16 cellular contexts compared by ENCODE assay signal in genomic region chr14:55562135-55562534, GRCh38. TPM values are rescaled to one million over a fixed set of nuclear protein-coding genes. Genes with fewer than 3 reads are reported as not detected.
A peak's percentile ranks its signal among the peaks of the same experiment; 100 is the strongest.
DNase-seq lines count a peak whose midpoint lies in the region; ATAC-seq, FAIRE-seq and TF ChIP-seq lines count a peak whose summit lies in the region.
"Had no signal": no experiment of that assay in that cellular context is flagged by ENCODE, and none has a peak within 500 bp of the region (broad histone marks: within the 10 kb centered on the region; RNA-seq: fewer than 3 reads in every experiment).

No MANE protein-coding gene starts in this region.

- dilution Hi-C loops in mammary epithelial cell (cut with HindIII; ENCODE audit: low sequenced_read_pairs) = no loop called here

- 81% methylated on average over 3 of the region's 3 CpGs for WGBS in A549 (ENCODE audit: missing lambda C conversion rate)
- 67% methylated on average over 3 of the region's 3 CpGs for WGBS in mammary epithelial cell (ENCODE audit: low coverage, missing lambda C conversion rate)
- WGBS in gastroesophageal sphincter (ENCODE audit: low coverage in 1 of 2), 2 donors = 80 to 82% methylated on average over 2 to 3 of the region's 3 CpGs

- ATAC-seq in A549 = no peak
- no peak for ATAC-seq in gastroesophageal sphincter
- no peak for ATAC-seq in GM21390 (IDR thresholded peaks at IDR 0.05; ENCODE audit: unreplicated experiment)
- ATAC-seq: CD8-positive, alpha-beta T cell; HepG2 had no signal

- no peaks in the 10 kb centered on the region for H3K27me3 ChIP-seq in mammary epithelial cell (ENCODE audit: insufficient read depth, low read length)
- H3K27me3 ChIP-seq in gastroesophageal sphincter = no peaks in the 10 kb centered on the region
- H3K27me3 ChIP-seq: BLaER1 treated with 17β-estradiol and CSF1 and Interleukin-3, amounts not matched to agents 10 nM and 100 nM had no signal

- BruUV-seq in mammary epithelial cell (replicated peaks; lab: Mats Ljungman, UMichigan) = no TSS peak

- DNase-seq in A549 (ENCODE audit: low read depth in 1 of 2, low spot score in 1 of 2) = no peak
- peak; percentile 72 for DNase-seq in LHCN-M2 (ENCODE audit: low read depth)
- DNase-seq in mammary epithelial cell = peak; percentile 48
- DNase-seq in urothelium cell line (ENCODE audit: low spot score) = no peak
- no peak for DNase-seq in NCI-H526 (lab: John Stamatoyannopoulos, UW)
- DNase-seq: 8988T; Calu3; CD8-positive, alpha-beta T cell; DMS79 treated with DMSO at 0.1 percent for 48 hours; GF-D8; H9 had no signal

- TF ChIP-seq CTCF in A549 (IDR thresholded peaks at IDR 0.05) = no peak
- TF ChIP-seq CTCF in mammary epithelial cell (conservative IDR thresholded peaks at IDR 0.05 in 1 of 2, IDR thresholded peaks at IDR 0.05 in 1 of 2; ENCODE audit: extremely low read depth in 1 of 2, insufficient read depth in 1 of 2, low read depth in 1 of 2, low read length in 2 of 2) = no peak
- no peak for TF ChIP-seq CTCF in gastroesophageal sphincter (IDR thresholded peaks at IDR 0.05)

- POLR2A ChIA-PET in A549 (lab: Yijun Ruan, JAX) = interaction anchor here (0.6 kb wide), 1 partner anchor 129 kb away, joined by 3 read pairs; no protein-coding TSS in a partner anchor

- no peaks in the 10 kb centered on the region for H3K79me2 ChIP-seq in mammary epithelial cell (ENCODE audit: insufficient read depth, low read length)

- CTCF ChIA-PET in A549 (lab: Yijun Ruan, JAX) (interaction anchor here (0.6 to 0.8 kb wide), 3 partner anchors 17 to 44 kb away, joined by 3 to 4 read pairs (median 3); no protein-coding TSS in a partner anchor), mammary epithelial cell (lab: Charles Lee; ENCODE audit: low non-redundant PET) (no interaction called here)

- H3K4me1 ChIP-seq in A549 (peaks cover 7% of the 10 kb centered on the region), mammary epithelial cell (ENCODE audit: insufficient read depth, low read length) (peaks cover 5% of the 10 kb centered on the region), gastroesophageal sphincter (peaks cover 0 to 11% (median 3%) of the 10 kb centered on the region in 3 donors)

- TF ChIP-seq EP300 in A549 (IDR thresholded peaks at IDR 0.05) = no peak
- TF ChIP-seq EP300 in gastroesophageal sphincter (IDR thresholded peaks at IDR 0.05) = no peak

- no peaks in the 10 kb centered on the region for H3K36me3 ChIP-seq in mammary epithelial cell (ENCODE audit: insufficient read depth, low read length)
- H3K36me3 ChIP-seq in gastroesophageal sphincter = no peaks in the 10 kb centered on the region

- in situ Hi-C loops in mammary epithelial cell (cut with MboI; ENCODE audit: low sequenced_read_pairs in 2 of 2) = loop anchor here in 1 of 2 donors (25.0 kb wide), 1 partner anchor 100 kb away; no protein-coding TSS in a partner anchor

- H3K9me3 ChIP-seq in A549 (no peaks in the 10 kb centered on the region), mammary epithelial cell (replicated peaks; ENCODE audit: insufficient read depth, low read length) (no peaks in the 10 kb centered on the region), gastroesophageal sphincter (no peaks in the 10 kb centered on the region)
- H3K9me3 ChIP-seq: BLaER1 treated with 17β-estradiol and CSF1 and Interleukin-3, amounts not matched to agents 10 nM and 100 nM had no signal

- H3K4me2 ChIP-seq in A549 (no peak overlapping the region), mammary epithelial cell (ENCODE audit: insufficient read depth, low read depth, low read length) (no peak overlapping the region)
- H3K4me2 ChIP-seq: BLaER1 treated with 17β-estradiol and CSF1 and Interleukin-3, amounts not matched to agents 10 nM and 100 nM had no signal

- H3K27ac ChIP-seq in A549 (no peak overlapping the region), mammary epithelial cell (ENCODE audit: insufficient read depth, low read depth, low read length) (no peak overlapping the region), gastroesophageal sphincter (no peak overlapping the region)
- H3K27ac ChIP-seq: BLaER1 treated with 17β-estradiol and CSF1 and Interleukin-3, amounts not matched to agents 10 nM and 100 nM had no signal

- H3K4me3 ChIP-seq in A549 (no peak overlapping the region), mammary epithelial cell (replicated peaks in 1 of 3; ENCODE audit: insufficient read depth in 1 of 3, low read depth in 2 of 3, low read length in 3 of 3) (no peak overlapping the region), gastroesophageal sphincter (no peak overlapping the region)
- H3K4me3 ChIP-seq: BLaER1 treated with 17β-estradiol and CSF1 and Interleukin-3, amounts not matched to agents 10 nM and 100 nM had no signal

- no peaks in the 10 kb centered on the region for H4K20me1 ChIP-seq in mammary epithelial cell (ENCODE audit: insufficient read depth, low read length)
- H4K20me1 ChIP-seq: BLaER1 treated with 17β-estradiol and CSF1 and Interleukin-3, amounts not matched to agents 10 nM and 100 nM had no signal

- intact Hi-C loops in mammary epithelial cell (cut with micrococcal nuclease) = no loop called here

- H3K9ac ChIP-seq in mammary epithelial cell (ENCODE audit: insufficient read depth, low read length) = no peak overlapping the region
- H3K9ac ChIP-seq: BLaER1 treated with 17β-estradiol and CSF1 and Interleukin-3, amounts not matched to agents 10 nM and 100 nM had no signal

- TF ChIP-seq RAD21 in A549 (conservative IDR thresholded peaks at IDR 0.05 in 1 of 2, IDR thresholded peaks at IDR 0.05 in 1 of 2) = no peak

- no peak for TF ChIP-seq POLR2A in A549 (IDR thresholded peaks at IDR 0.05; ENCODE audit: low read length)
- TF ChIP-seq POLR2A in gastroesophageal sphincter (IDR thresholded peaks at IDR 0.05) = no peak

- H2AFZ ChIP-seq in mammary epithelial cell (ENCODE audit: low read depth, low read length) = no peak overlapping the region

- peak; percentile 13 for FAIRE-seq in A549 (lab: Jason Lieb, UNC)
- FAIRE-seq in urothelium cell line (lab: Jason Lieb, UNC) = peak; percentile 87
- FAIRE-seq: H1, HepG2 had no signal

TF ChIP-seq in A549, 52 proteins besides CTCF, POLR2A, EP300 and RAD21:
- no peak for TF ChIP-seq NPAS2 (CRISPR knock-in tag; IDR thresholded peaks at IDR 0.05; ENCODE audit: borderline replicate concordance)
- no peak for TF ChIP-seq BCL3 (IDR thresholded peaks at IDR 0.05)
- no peak for TF ChIP-seq GATA3 (IDR thresholded peaks at IDR 0.05; ENCODE audit: borderline replicate concordance)
- TF ChIP-seq HDAC2 (IDR thresholded peaks at IDR 0.05) = no peak
- no peak for TF ChIP-seq BHLHE40 (IDR thresholded peaks at IDR 0.05; ENCODE audit: low read depth, low read length)
- no peak for TF ChIP-seq TP53 (CRISPR knock-in tag; IDR thresholded peaks at IDR 0.05)
- no peak for TF ChIP-seq FOXS1 (CRISPR knock-in tag; IDR thresholded peaks at IDR 0.05)
- no peak for TF ChIP-seq ZFP36 (IDR thresholded peaks at IDR 0.05; ENCODE audit: borderline replicate concordance, partially characterized antibody)
- TF ChIP-seq HOXB13 (CRISPR knock-in tag; IDR thresholded peaks at IDR 0.05; ENCODE audit: low read depth) = no peak
- TF ChIP-seq KDM1A (IDR thresholded peaks at IDR 0.05; ENCODE audit: low read depth) = no peak
- TF ChIP-seq HOXA7 (CRISPR knock-in tag; IDR thresholded peaks at IDR 0.05) = no peak
- TF ChIP-seq ZC3H11A (IDR thresholded peaks at IDR 0.05) = no peak
- no peak for TF ChIP-seq HEYL (CRISPR knock-in tag; IDR thresholded peaks at IDR 0.05)
- no peak for TF ChIP-seq ELK1 (IDR thresholded peaks at IDR 0.05; ENCODE audit: low read depth, low read length)
- TF ChIP-seq EHMT2 (IDR thresholded peaks at IDR 0.05; ENCODE audit: low read depth) = no peak

RNA-seq across cellular contexts. Expression of gene KTN1, which starts 17.9 kb away (rescaled TPM):
- polyA plus RNA-seq in A549 (2011; rRNA removed) (118 and 233 TPM in 2 replicates), A549 (2017; fragmentation: RNase III; extraction: RNeasy Plus Mini Kit Qiagen cat#74134 plus additional on column Dnase treatment) (153 to 158 TPM (median 157 TPM) in 3 replicates), mammary epithelial cell (57.6 TPM)
- polyA plus RNA-seq in A549 (2012; cell fraction: cytosol; rRNA removed) = 21.8 and 27.5 TPM in 2 replicates
- polyA plus RNA-seq in A549 (2012; cell fraction: nucleus; rRNA removed) = 19.7 and 27.1 TPM in 2 replicates
- 36.4 and 36.9 TPM in 2 replicates for polyA minus RNA-seq in A549 (2011; rRNA and poly(A)+ RNA removed)
- total RNA-seq in LHCN-M2 (2014; rRNA removed) (168 and 182 TPM in 2 replicates), mammary epithelial cell (100 to 1,000 TPM; 117 to 150 TPM), gastroesophageal sphincter (100 to 1,000 TPM; 144 to 204 (median 171) TPM)
- 50.2 TPM for polyA plus RNA-seq in LHCN-M2 (2012)
- polyA minus RNA-seq in mammary epithelial cell = 34.6 TPM

Comparison
In these comparisons a context has a peak if more than half of its experiments do, and no peak if none do; other contexts are left out.
1. DNase-seq: peak in LHCN-M2 (single experiment) and mammary epithelial cell (single experiment); none in A549 (0 of 2), urothelium cell line (single experiment) and NCI-H526 (0 of 2).